Comparison of ENCODE assay signal across 19 cellular contexts in the genomic region with DNA sequence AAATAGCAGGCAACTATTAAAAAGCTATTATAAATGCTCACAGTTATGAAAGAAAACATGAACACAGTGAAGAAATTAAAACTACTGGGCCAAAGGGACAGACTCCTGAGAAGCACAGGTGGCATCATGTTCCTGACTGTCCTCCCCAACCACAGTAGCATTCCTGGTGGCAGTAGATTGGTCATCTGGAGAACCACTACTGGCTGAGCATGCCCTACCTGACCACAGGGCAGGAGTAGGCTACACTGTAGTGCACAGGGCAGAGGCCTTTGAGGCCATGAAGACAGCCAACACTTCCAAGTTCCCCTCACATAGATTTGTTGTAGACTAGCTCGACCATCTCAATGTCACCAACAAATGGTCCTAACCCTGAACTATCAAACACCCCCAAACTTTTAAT. TPM values are rescaled to one million over a fixed set of nuclear protein-coding genes. Genes with fewer than 3 reads are reported as not detected.
DNase-seq lines count a peak whose midpoint lies in the region; ATAC-seq, FAIRE-seq and TF ChIP-seq lines count a peak whose summit lies in the region.
"Had no signal": no experiment of that assay in that cellular context is flagged by ENCODE, and none has a peak within 500 bp of the region (broad histone marks: within the 10 kb centered on the region; RNA-seq: fewer than 3 reads in every experiment).

No MANE protein-coding gene starts in this region.

- no peak for TF ChIP-seq EP300 in K562 (IDR thresholded peaks at IDR 0.05; ENCODE audit: low read length)

- DNase-seq in cardiac muscle cell (ENCODE audit: low read depth in 1 of 2, low spot score in 1 of 2) = no peak
- DNase-seq in cardiac septum (ENCODE audit: low spot score) = no peak
- no peak for DNase-seq in K562 (ENCODE audit: extremely low read depth in 1 of 4, low spot score in 3 of 4)
- DNase-seq in smooth muscle cell (lab: John Stamatoyannopoulos, UW; ENCODE audit: unreplicated experiment) = no peak
- DNase-seq in OCI-LY7 (ENCODE audit: low spot score) = no peak
- DNase-seq: MG63, NCI-H1417, NCI-H1694 treated with DMSO at 0.1 percent for 48 hours, NCI-H2081 treated with DMSO at 0.1 percent for 48 hours, NCI-H2171 treated with DMSO at 0.1 percent for 48 hours, NCI-H524 treated with DMSO at 0.1 percent for 48 hours, NCI-H82 had no signal

- H4K20me1 ChIP-seq in K562 (replicated peaks; ENCODE audit: control insufficient read depth, insufficient read depth, low read length) (peaks cover 4% of the 10 kb centered on the region; the same call in 1 of the 2 replicates), smooth muscle cell (ENCODE audit: low read depth) (peaks cover 81% of the 10 kb centered on the region), OCI-LY7 (ENCODE audit: insufficient read depth, low read length) (no peaks in the 10 kb centered on the region)

- H3K79me2 ChIP-seq in K562 (ENCODE audit: control insufficient read depth, insufficient read depth, low read length) = peaks cover 13% of the 10 kb centered on the region; the same call in 2 of the 3 replicates
- peaks cover 9% of the 10 kb centered on the region for H3K79me2 ChIP-seq in smooth muscle cell (ENCODE audit: low read depth)
- H3K79me2 ChIP-seq in OCI-LY7 (ENCODE audit: insufficient read depth, low read depth, low read length) = peaks cover 24% of the 10 kb centered on the region; the same call in 1 of the 2 replicates

- no peak for TF ChIP-seq CTCF in cardiac muscle cell (IDR thresholded peaks at IDR 0.05; ENCODE audit: low read depth, low read length)
- TF ChIP-seq CTCF in K562 (IDR thresholded peaks at IDR 0.05 in 2 of 3, conservative IDR thresholded peaks at IDR 0.05 in 1 of 3; ENCODE audit: insufficient read depth in 2 of 3, low read depth in 1 of 3, low read length in 3 of 3) = no peak
- TF ChIP-seq CTCF in smooth muscle cell (IDR thresholded peaks at IDR 0.05; ENCODE audit: borderline replicate concordance, insufficient read depth, poor library complexity, severe bottlenecking) = no peak
- no peak for TF ChIP-seq CTCF in OCI-LY7 (conservative IDR thresholded peaks at IDR 0.05; ENCODE audit: low read length)

- H2AFZ ChIP-seq in K562 (ENCODE audit: low read depth, low read length) (no peak overlapping the region), smooth muscle cell (ENCODE audit: low read depth) (no peak overlapping the region), OCI-LY7 (ENCODE audit: low read length) (no peak overlapping the region)

- FAIRE-seq in K562 (lab: Jason Lieb, UNC) = no peak
- FAIRE-seq: A204.1 had no signal

- H3K36me3 ChIP-seq in cardiac muscle cell (peaks cover 3% of the 10 kb centered on the region), K562 (ENCODE audit: control insufficient read depth, insufficient read depth, low read length) (peaks cover 37% of the 10 kb centered on the region), mesodermal cell (ENCODE audit: control insufficient read depth, insufficient read depth, low read length) (peaks cover 36% of the 10 kb centered on the region), smooth muscle cell (ENCODE audit: low read depth) (peaks cover 3% of the 10 kb centered on the region), OCI-LY7 (ENCODE audit: insufficient read depth, low read length) (peaks cover 65% of the 10 kb centered on the region)

- no peak overlapping the region for H3K4me2 ChIP-seq in K562 (ENCODE audit: insufficient read depth, low read length)
- no peak overlapping the region for H3K4me2 ChIP-seq in smooth muscle cell
- no peak overlapping the region for H3K4me2 ChIP-seq in OCI-LY7 (ENCODE audit: low read length)

- no peak for TF ChIP-seq POLR2A in K562 (conservative IDR thresholded peaks at IDR 0.05)

- in situ Hi-C loops in K562 (cut with MboI) = no loop called here

- H3K27me3 ChIP-seq in cardiac muscle cell (no peaks in the 10 kb centered on the region), K562 (ENCODE audit: control insufficient read depth in 2 of 2, insufficient read depth in 2 of 2, low read length in 2 of 2) (no peaks in the 10 kb centered on the region), smooth muscle cell (ENCODE audit: low read depth) (no peaks in the 10 kb centered on the region)
- H3K27me3 ChIP-seq: MG63, SJSA1 had no signal

- TF ChIP-seq RAD21 in K562 (CRISPR knock-in tag; conservative IDR thresholded peaks at IDR 0.05 in 1 of 2, IDR thresholded peaks at IDR 0.05 in 1 of 2) = no peak

- POLR2A ChIA-PET in K562 (lab: Yijun Ruan, JAX) = interaction anchor here (0.6 to 3.0 kb wide), 6 partner anchors 9 to 312 kb away, joined by 3 to 16 read pairs (median 4); no protein-coding TSS in a partner anchor
- POLR2A ChIA-PET in OCI-LY7 (lab: Charles Lee) = interaction anchor here (0.6 to 1.6 kb wide), 7 partner anchors 8 to 1178 kb away, joined by 3 to 7 read pairs (median 4); no protein-coding TSS in a partner anchor

- peak; percentile 37; the same call in 2 of the 3 replicates for ATAC-seq in K562
- ATAC-seq in GM18868 (IDR thresholded peaks at IDR 0.05; ENCODE audit: unreplicated experiment) = no peak
- no peak for ATAC-seq in HG03469 (IDR thresholded peaks at IDR 0.05; ENCODE audit: unreplicated experiment)
- ATAC-seq: Right ventricle myocardium inferior had no signal

- no peaks in the 10 kb centered on the region for H3K9me1 ChIP-seq in K562 (ENCODE audit: control insufficient read depth, insufficient read depth, low read length)

- H3K9ac ChIP-seq in K562 (ENCODE audit: insufficient read depth in 1 of 2, low read depth in 2 of 2, low read length in 2 of 2) = peak overlapping the region in 1 of 2 experiments; percentile 18; a peak in 1 of 4 replicates
- H3K9ac ChIP-seq in smooth muscle cell (ENCODE audit: low read depth) = no peak overlapping the region

- intact Hi-C loops in cardiac septum (cut with DNase I) (no loop called here), K562 (cut with micrococcal nuclease) (no loop called here), OCI-LY7 (cut with micrococcal nuclease; ENCODE audit: unreplicated experiment) (no loop called here)

- H3F3A ChIP-seq in smooth muscle cell (ENCODE audit: low read depth) = no peaks in the 10 kb centered on the region

- WGBS in K562 (ENCODE audit: insufficient coverage, low coverage, missing lambda C conversion rate) = 100% methylated on average over 1 of the region's 1 CpG
- 88 to 90% methylated on average over 1 of the region's 1 CpG for WGBS in mesodermal cell (ENCODE audit: insufficient coverage in 2 of 2), 2 experiments
- WGBS in smooth muscle cell (ENCODE audit: low lambda C conversion rate) = 100% methylated on average over 1 of the region's 1 CpG

- H3K27ac ChIP-seq in cardiac muscle cell = peak overlapping the region; percentile 87
- no peak overlapping the region for H3K27ac ChIP-seq in K562 (ENCODE audit: extremely low read depth, low read depth, low read length)
- H3K27ac ChIP-seq in mesodermal cell (ENCODE audit: low read depth, low read length, severe bottlenecking) = peak overlapping the region; percentile 39
- peak overlapping the region; percentile 13 for H3K27ac ChIP-seq in smooth muscle cell (ENCODE audit: low read depth)
- no peak overlapping the region for H3K27ac ChIP-seq in OCI-LY7 (ENCODE audit: low read depth, low read length, poor library complexity, severe bottlenecking)
- H3K27ac ChIP-seq: C4-2B, SJSA1 had no signal

- H3K9me3 ChIP-seq in cardiac muscle cell (ENCODE audit: low read depth) (no peaks in the 10 kb centered on the region), K562 (replicated peaks; ENCODE audit: control insufficient read depth, insufficient read depth, low read depth, low read length) (no peaks in the 10 kb centered on the region), mesodermal cell (ENCODE audit: control insufficient read depth, low read length) (no peaks in the 10 kb centered on the region), smooth muscle cell (replicated peaks; ENCODE audit: low read depth) (no peaks in the 10 kb centered on the region), OCI-LY7 (ENCODE audit: low read length) (no peaks in the 10 kb centered on the region)
- H3K9me3 ChIP-seq: MG63, SJSA1 had no signal

- H3K4me1 ChIP-seq in cardiac muscle cell (ENCODE audit: low read depth) (peaks cover 9% of the 10 kb centered on the region), K562 (replicated peaks in 1 of 2; ENCODE audit: control insufficient read depth in 2 of 2, insufficient read depth in 2 of 2, low read length in 2 of 2) (no peaks in the 10 kb centered on the region; a peak in 2 of 5 replicates), mesodermal cell (ENCODE audit: control insufficient read depth, insufficient read depth, low read length, poor library complexity, severe bottlenecking) (peaks cover 8% of the 10 kb centered on the region), smooth muscle cell (ENCODE audit: low read depth) (no peaks in the 10 kb centered on the region), OCI-LY7 (ENCODE audit: insufficient read depth, low read length, poor library complexity, severe bottlenecking) (peaks cover 13% of the 10 kb centered on the region)
- H3K4me1 ChIP-seq: SJSA1 had no signal

- H3K4me3 ChIP-seq in cardiac muscle cell = no peak overlapping the region
- no peak overlapping the region for H3K4me3 ChIP-seq in K562
- no peak overlapping the region for H3K4me3 ChIP-seq in mesodermal cell (ENCODE audit: extremely low read depth, insufficient read depth, low read length, poor library complexity, severe bottlenecking)
- H3K4me3 ChIP-seq in smooth muscle cell = no peak overlapping the region
- H3K4me3 ChIP-seq in OCI-LY7 (ENCODE audit: low read depth, low read length, poor library complexity, severe bottlenecking) = no peak overlapping the region
- H3K4me3 ChIP-seq: MG63, SJSA1 had no signal

- H3K9me2 ChIP-seq in OCI-LY7 (ENCODE audit: insufficient read depth, low read length) = no peaks in the 10 kb centered on the region

- CTCF ChIA-PET in K562 (lab: Yijun Ruan, JAX; ENCODE audit: low intra/inter-chr PET ratio) = no interaction called here
- CTCF ChIA-PET in OCI-LY7 (lab: Charles Lee; ENCODE audit: unreplicated experiment) = no interaction called here

- BruUV-seq in K562 (replicated peaks; lab: Mats Ljungman, UMichigan) (no TSS peak), OCI-LY7 (replicated peaks; lab: Mats Ljungman, UMichigan) (no TSS peak)

RNA-seq across cellular contexts. Expression of a gene that starts 49.2 kb away (rescaled TPM):
- total RNA-seq in cardiac muscle cell (10.6 and 14.2 TPM in 2 replicates), cardiac septum (14.2 TPM), K562 (2014; rRNA removed) (41.3 and 45.2 TPM in 2 replicates), K562 (2014; rRNA removed; fragmentation: Illumina TruSeq; extraction: Trizol) (12.3 and 16.0 TPM in 2 replicates), K562 (2015; rRNA removed; fragmentation: Illumina TruSeq; extraction: Trizol) (23.7 and 23.9 TPM in 2 replicates), K562 (2021) (89.3 and 114 TPM in 2 replicates), smooth muscle cell (11.0 and 11.9 TPM in 2 replicates), OCI-LY7 (2022) (129 and 149 TPM in 2 replicates)
- polyA plus RNA-seq in cardiac muscle cell (7.8 and 8.3 TPM in 2 replicates), K562 (2011; rRNA removed) (29.6 and 50.4 TPM in 2 replicates), K562 (2014; fragmentation: Illumina TruSeq; extraction: Trizol) (46.4 and 62.1 TPM in 2 replicates), K562 (2014; fragmentation: Nextera tagmentation; extraction: Ambion mirVana) (under 1 TPM; 0.06 to 0.24 TPM), K562 (2014; rRNA removed) (67.5 and 85.5 TPM in 2 replicates), smooth muscle cell (4.1 and 26.8 TPM in 2 replicates)
- total RNA-seq in K562 (2011; cell fraction: chromatin; rRNA removed; ENCODE audit: low replicate concordance) = 322 and 1,090 TPM in 2 replicates
- 555 and 597 TPM in 2 replicates for total RNA-seq in K562 (2011; cell fraction: nucleolus; rRNA removed)
- total RNA-seq in K562 (2011; cell fraction: nucleoplasm; rRNA removed) = 365 and 370 TPM in 2 replicates
- 25.6 and 45.5 TPM in 2 replicates for polyA plus RNA-seq in K562 (2011; cell fraction: cytosol; rRNA removed)
- 557 and 843 TPM in 2 replicates for polyA plus RNA-seq in K562 (2011; cell fraction: nucleus; rRNA removed)
- 66.4 and 174 TPM in 2 replicates for polyA plus RNA-seq in K562 (2012)
- polyA minus RNA-seq in K562 (2011; rRNA and poly(A)+ RNA removed) = 8.6 and 16.8 TPM in 2 replicates
- 23.5 and 26.4 TPM in 2 replicates for polyA minus RNA-seq in K562 (2011; cell fraction: cytosol; rRNA and poly(A)+ RNA removed)
- polyA minus RNA-seq in K562 (2011; cell fraction: nucleus; rRNA and poly(A)+ RNA removed) = 104 and 118 TPM in 2 replicates
- 25.5 TPM for polyA plus RNA-seq in mesodermal cell (2013, experiment 1 of 2)
- 18.9 TPM for polyA plus RNA-seq in mesodermal cell (2013, experiment 2 of 2)
- 53.3 and 74.9 TPM in 2 replicates for total RNA-seq in OCI-LY7 (2014; rRNA removed; shearing (Covaris generic))

RNA-seq across cellular contexts. Expression of a gene that starts 52.1 kb away (rescaled TPM):
- 43.9 and 53.8 TPM in 2 replicates for total RNA-seq in cardiac muscle cell
- polyA plus RNA-seq in cardiac muscle cell = 73.1 and 78.4 TPM in 2 replicates
- total RNA-seq in cardiac septum = 35.6 TPM
- total RNA-seq in K562 (2011; cell fraction: chromatin; rRNA removed; ENCODE audit: low replicate concordance) = 140 and 232 TPM in 2 replicates
- total RNA-seq in K562 (2011; cell fraction: nucleolus; rRNA removed) = 143 and 148 TPM in 2 replicates
- total RNA-seq in K562 (2011; cell fraction: nucleoplasm; rRNA removed) = 188 and 262 TPM in 2 replicates
- 99.0 and 101 TPM in 2 replicates for total RNA-seq in K562 (2014; rRNA removed)
- total RNA-seq in K562 (2014; rRNA removed; fragmentation: Illumina TruSeq; extraction: Trizol) = 44.4 and 63.0 TPM in 2 replicates
- 104 and 115 TPM in 2 replicates for total RNA-seq in K562 (2015; rRNA removed; fragmentation: Illumina TruSeq; extraction: Trizol)
- 75.2 and 86.9 TPM in 2 replicates for total RNA-seq in K562 (2021)
- polyA plus RNA-seq in K562 (2011; rRNA removed) = 47.8 and 54.0 TPM in 2 replicates
- polyA plus RNA-seq in K562 (2011; cell fraction: cytosol; rRNA removed) = 53.0 and 53.5 TPM in 2 replicates
- 82.0 and 85.3 TPM in 2 replicates for polyA plus RNA-seq in K562 (2011; cell fraction: nucleus; rRNA removed)
- polyA plus RNA-seq in K562 (2012) = 77.1 and 114 TPM in 2 replicates
- polyA plus RNA-seq in K562 (2014; fragmentation: Illumina TruSeq; extraction: Trizol) = 105 and 127 TPM in 2 replicates
- 10 to 100 TPM in 1 of 2 experiments, 1 to 10 TPM in 1; 8.9 to 20.9 TPM for polyA plus RNA-seq in K562 (2014; fragmentation: Nextera tagmentation; extraction: Ambion mirVana)
- polyA plus RNA-seq in K562 (2014; rRNA removed) = 100 and 201 TPM in 2 replicates
- 50.3 and 53.4 TPM in 2 replicates for polyA minus RNA-seq in K562 (2011; rRNA and poly(A)+ RNA removed)
- polyA minus RNA-seq in K562 (2011; cell fraction: cytosol; rRNA and poly(A)+ RNA removed) = 17.4 and 21.1 TPM in 2 replicates
- polyA minus RNA-seq in K562 (2011; cell fraction: nucleus; rRNA and poly(A)+ RNA removed) = 81.3 and 87.3 TPM in 2 replicates
- polyA plus RNA-seq in mesodermal cell (2013, experiment 1 of 2) = 34.0 TPM
- 32.3 TPM for polyA plus RNA-seq in mesodermal cell (2013, experiment 2 of 2)
- total RNA-seq in smooth muscle cell = 12.5 and 23.9 TPM in 2 replicates
- 52.4 and 69.0 TPM in 2 replicates for polyA plus RNA-seq in smooth muscle cell
- total RNA-seq in OCI-LY7 (2014; rRNA removed; shearing (Covaris generic)) = 74.9 and 102 TPM in 2 replicates
- 107 and 116 TPM in 2 replicates for total RNA-seq in OCI-LY7 (2022)

Comparison
In these comparisons a context has a peak if more than half of its experiments do, and no peak if none do; other contexts are left out.
1. H3K27ac ChIP-seq: peak in cardiac muscle cell (single experiment), mesodermal cell (single experiment) and smooth muscle cell (single experiment); none in K562 (single experiment) and OCI-LY7 (single experiment).